In the genomic region with DNA sequence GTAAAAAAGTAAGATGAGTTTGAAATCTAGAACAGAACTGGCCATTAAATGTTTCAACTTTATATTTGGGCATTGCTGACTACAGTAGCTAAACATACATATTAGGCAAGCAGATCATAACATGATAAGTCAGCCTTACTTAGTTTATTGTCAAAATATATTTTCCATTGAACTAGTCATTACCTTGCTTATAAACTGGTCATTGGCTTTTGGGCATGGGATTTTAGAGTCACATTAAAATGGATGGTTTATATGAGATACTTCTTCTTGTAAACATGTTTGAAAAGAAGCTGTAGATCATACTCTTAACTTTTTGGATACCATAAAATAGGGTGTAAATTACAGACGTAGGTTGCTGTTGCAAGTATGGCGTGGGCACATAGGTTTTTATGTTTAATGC, we compare ENCODE assay signal across 9 cellular contexts. TPM values are rescaled to one million over a fixed set of nuclear protein-coding genes. Genes with fewer than 3 reads are reported as not detected.
DNase-seq lines count a peak whose midpoint lies in the region; ATAC-seq and TF ChIP-seq lines count a peak whose summit lies in the region.
"Had no signal": no experiment of that assay in that cellular context is flagged by ENCODE, and none has a peak within 500 bp of the region (broad histone marks: within the 10 kb centered on the region; RNA-seq: fewer than 3 reads in every experiment).

No MANE protein-coding gene starts in this region.

- no peaks in the 10 kb centered on the region; the same call in 1 of the 2 replicates for H3K9me3 ChIP-seq in PC-9 (ENCODE audit: insufficient read depth, low read depth)

- no peak for TF ChIP-seq CTCF in PC-9 (conservative IDR thresholded peaks at IDR 0.05)
- no peak for TF ChIP-seq CTCF in retinal pigment epithelial cell (conservative IDR thresholded peaks at IDR 0.05; ENCODE audit: low read depth, low read length)

- peak overlapping the region; percentile 90 for H3K27ac ChIP-seq in PC-9
- H3K27ac ChIP-seq in substantia nigra (ENCODE audit: low read depth, low read length, poor library complexity, severe bottlenecking): no peak overlapping the region

- ATAC-seq in GM18858 (IDR thresholded peaks at IDR 0.05; ENCODE audit: unreplicated experiment): no peak

- H3K4me1 ChIP-seq in PC-9 (replicated peaks; ENCODE audit: insufficient read depth): peaks cover 47% of the 10 kb centered on the region

- peaks cover 74% of the 10 kb centered on the region for H3K79me2 ChIP-seq in PC-9 (ENCODE audit: low read depth)

- H3F3A ChIP-seq in PC-9 (ENCODE audit: insufficient read depth, low read depth): peaks cover 15% of the 10 kb centered on the region

- H3K27me3 ChIP-seq in PC-9 (ENCODE audit: insufficient read depth, low read depth): no peaks in the 10 kb centered on the region

- DNase-seq in PC-9 (no peak), erythroblast (lab: John Stamatoyannopoulos, UW) (peak; percentile 32 to 34), retinal pigment epithelial cell (ENCODE audit: low read depth) (no peak), substantia nigra (lab: John Stamatoyannopoulos, UW) (no peak), hippocampal formation (lab: John Stamatoyannopoulos, UW) (no peak), hepatic stellate cell (ENCODE audit: low spot score) (no peak)
- DNase-seq: activated CD8-positive, alpha-beta memory T cell treated with anti-CD3 and anti-CD28 coated beads, Interleukin-2, amount 50 U/mL, for 48 hours had no signal

- no TSS peak for BruUV-seq in PC-9 (replicated peaks; lab: Mats Ljungman, UMichigan)

- no peak overlapping the region for H2AFZ ChIP-seq in PC-9

- H4K20me1 ChIP-seq in PC-9 (ENCODE audit: insufficient read depth): peaks cover 49% of the 10 kb centered on the region

- peak overlapping the region; percentile 97 for H3K4me2 ChIP-seq in PC-9

- no peaks in the 10 kb centered on the region for H3K36me3 ChIP-seq in PC-9 (ENCODE audit: low read depth)

- POLR2A ChIA-PET in PC-9 (lab: Charles Lee; ENCODE audit: unreplicated experiment): interaction anchor here (0.7 kb wide), 1 partner anchor 50 kb away, joined by 4 read pairs; no protein-coding TSS in a partner anchor

- no peaks in the 10 kb centered on the region for H3K9me2 ChIP-seq in PC-9 (ENCODE audit: insufficient read depth)

- intact Hi-C loops in PC-9 (cut with micrococcal nuclease; ENCODE audit: unreplicated experiment): loop anchor here (5.0 to 10.0 kb wide), 2 partner anchors 432 to 475 kb away; partner anchors contain the start of gene CD59

- H3K4me3 ChIP-seq in GM08714 (ENCODE audit: low read length): peak overlapping the region; percentile 93; the same call in 1 of the 2 replicates
- H3K4me3 ChIP-seq in PC-9: peak overlapping the region; percentile 64
- H3K4me3 ChIP-seq in retinal pigment epithelial cell (ENCODE audit: low read length): peak overlapping the region; percentile 72

- no peak for TF ChIP-seq POLR2A in erythroblast (IDR thresholded peaks at IDR 0.05; ENCODE audit: low read length)

- CTCF ChIA-PET in PC-9 (lab: Charles Lee): interaction anchor here (0.5 to 0.6 kb wide), 2 partner anchors 292 to 483 kb away, joined by 3 to 5 read pairs; no protein-coding TSS in a partner anchor

RNA-seq across cellular contexts. Expression of gene HIPK3, which starts 2.7 kb away (rescaled TPM):
- 62.1 and 64.8 TPM in 2 replicates for total RNA-seq in PC-9 (2021)

Comparison
In these comparisons a context has a peak if more than half of its experiments do, and no peak if none do; other contexts are left out.
1. DNase-seq: peak in erythroblast (2 of 2); none in PC-9 (0 of 2), retinal pigment epithelial cell (single experiment), substantia nigra (0 of 49), hippocampal formation (0 of 2) and hepatic stellate cell (single experiment).
2. Peak in every context shown above with its lines, with median percentiles within 50 percentile points of each other: H3K4me3 ChIP-seq.